Comparison of ENCODE assay signal across 1 cellular context in genomic region chrX:2707334-2707760, GRCh38.
TF ChIP-seq lines count a peak whose summit lies in the region.

No MANE protein-coding gene starts in this region.

TF ChIP-seq in K562, 482 proteins besides CTCF, POLR2A, EP300 and RAD21 (continued from another document):
- TF ChIP-seq, protein P1, sequence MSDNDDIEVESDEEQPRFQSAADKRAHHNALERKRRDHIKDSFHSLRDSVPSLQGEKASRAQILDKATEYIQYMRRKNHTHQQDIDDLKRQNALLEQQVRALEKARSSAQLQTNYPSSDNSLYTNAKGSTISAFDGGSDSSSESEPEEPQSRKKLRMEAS (CRISPR knock-in tag; IDR thresholded peaks at IDR 0.05): peak; percentile 76
- TF ChIP-seq, protein P2, sequence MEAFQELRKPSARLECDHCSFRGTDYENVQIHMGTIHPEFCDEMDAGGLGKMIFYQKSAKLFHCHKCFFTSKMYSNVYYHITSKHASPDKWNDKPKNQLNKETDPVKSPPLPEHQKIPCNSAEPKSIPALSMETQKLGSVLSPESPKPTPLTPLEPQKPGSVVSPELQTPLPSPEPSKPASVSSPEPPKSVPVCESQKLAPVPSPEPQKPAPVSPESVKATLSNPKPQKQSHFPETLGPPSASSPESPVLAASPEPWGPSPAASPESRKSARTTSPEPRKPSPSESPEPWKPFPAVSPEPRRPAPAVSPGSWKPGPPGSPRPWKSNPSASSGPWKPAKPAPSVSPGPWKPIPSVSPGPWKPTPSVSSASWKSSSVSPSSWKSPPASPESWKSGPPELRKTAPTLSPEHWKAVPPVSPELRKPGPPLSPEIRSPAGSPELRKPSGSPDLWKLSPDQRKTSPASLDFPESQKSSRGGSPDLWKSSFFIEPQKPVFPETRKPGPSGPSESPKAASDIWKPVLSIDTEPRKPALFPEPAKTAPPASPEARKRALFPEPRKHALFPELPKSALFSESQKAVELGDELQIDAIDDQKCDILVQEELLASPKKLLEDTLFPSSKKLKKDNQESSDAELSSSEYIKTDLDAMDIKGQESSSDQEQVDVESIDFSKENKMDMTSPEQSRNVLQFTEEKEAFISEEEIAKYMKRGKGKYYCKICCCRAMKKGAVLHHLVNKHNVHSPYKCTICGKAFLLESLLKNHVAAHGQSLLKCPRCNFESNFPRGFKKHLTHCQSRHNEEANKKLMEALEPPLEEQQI (IDR thresholded peaks at IDR 0.05): no peak
- peak; percentile 65 to 92 for TF ChIP-seq FOXA3 (CRISPR knock-in tag; conservative IDR thresholded peaks at IDR 0.05 in 1 of 2, IDR thresholded peaks at IDR 0.05 in 1 of 2)
- TF ChIP-seq TCF3 (CRISPR knock-in tag; IDR thresholded peaks at IDR 0.05): no peak
- TF ChIP-seq ZNF766 (CRISPR knock-in tag; conservative IDR thresholded peaks at IDR 0.05): no peak
- peak; percentile 51; the same call in 1 of the 2 replicates for TF ChIP-seq NFE2 (IDR thresholded peaks at IDR 0.05; ENCODE audit: low read depth)
- TF ChIP-seq ZNF253 (CRISPR knock-in tag; conservative IDR thresholded peaks at IDR 0.05): no peak
- TF ChIP-seq FOSL1 (tag; conservative IDR thresholded peaks at IDR 0.05): peak; percentile 85
- TF ChIP-seq BHLHE40 (IDR thresholded peaks at IDR 0.05; ENCODE audit: low read length): peak; percentile 55; the same call in 1 of the 2 replicates
- no peak for TF ChIP-seq JUND (IDR thresholded peaks at IDR 0.05; ENCODE audit: borderline replicate concordance, low read depth, low read length)
- peak; percentile 45; the same call in 1 of the 3 replicates for TF ChIP-seq JUND (tag; IDR thresholded peaks at IDR 0.05; ENCODE audit: borderline replicate concordance, low read depth, low read length)
- TF ChIP-seq, protein P3, sequence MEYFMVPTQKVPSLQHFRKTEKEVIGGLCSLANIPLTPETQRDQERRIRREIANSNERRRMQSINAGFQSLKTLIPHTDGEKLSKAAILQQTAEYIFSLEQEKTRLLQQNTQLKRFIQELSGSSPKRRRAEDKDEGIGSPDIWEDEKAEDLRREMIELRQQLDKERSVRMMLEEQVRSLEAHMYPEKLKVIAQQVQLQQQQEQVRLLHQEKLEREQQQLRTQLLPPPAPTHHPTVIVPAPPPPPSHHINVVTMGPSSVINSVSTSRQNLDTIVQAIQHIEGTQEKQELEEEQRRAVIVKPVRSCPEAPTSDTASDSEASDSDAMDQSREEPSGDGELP (CRISPR knock-in tag; IDR thresholded peaks at IDR 0.05; ENCODE audit: borderline replicate concordance): peak; percentile 25; the same call in 1 of the 2 replicates
- TF ChIP-seq FOXK2 (conservative IDR thresholded peaks at IDR 0.05 in 1 of 2, IDR thresholded peaks at IDR 0.05 in 1 of 2; ENCODE audit: low read depth in 2 of 2): peak; percentile 78 to 81
- TF ChIP-seq, protein P4, sequence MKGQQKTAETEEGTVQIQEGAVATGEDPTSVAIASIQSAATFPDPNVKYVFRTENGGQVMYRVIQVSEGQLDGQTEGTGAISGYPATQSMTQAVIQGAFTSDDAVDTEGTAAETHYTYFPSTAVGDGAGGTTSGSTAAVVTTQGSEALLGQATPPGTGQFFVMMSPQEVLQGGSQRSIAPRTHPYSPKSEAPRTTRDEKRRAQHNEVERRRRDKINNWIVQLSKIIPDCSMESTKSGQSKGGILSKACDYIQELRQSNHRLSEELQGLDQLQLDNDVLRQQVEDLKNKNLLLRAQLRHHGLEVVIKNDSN (CRISPR knock-in tag; IDR thresholded peaks at IDR 0.05): peak; percentile 38
- TF ChIP-seq BACH1 (tag; IDR thresholded peaks at IDR 0.05): peak; percentile 39; the same call in 1 of the 2 replicates
- peak in 1 of 3 experiments; percentile 90; a peak in 2 of 6 replicates for TF ChIP-seq ZBTB11 (CRISPR knock-in tag; IDR thresholded peaks at IDR 0.05)
- TF ChIP-seq ZBTB17 (CRISPR knock-in tag; IDR thresholded peaks at IDR 0.05): 0 out of 2 replicates have a peak, but pooled peaks have one; percentile 50
